ENCODE assay signal across 14 cellular contexts in genomic region chr22:17890245-17890671, GRCh38.
DNase-seq lines count a peak whose midpoint lies in the region; ATAC-seq and TF ChIP-seq lines count a peak whose summit lies in the region.
"Had no signal": no experiment of that assay in that cellular context is flagged by ENCODE, and none has a peak within 500 bp of the region (broad histone marks: within the 10 kb centered on the region; RNA-seq: fewer than 3 reads in every experiment).

No MANE protein-coding gene starts in this region.

- H3K27ac ChIP-seq in sigmoid colon: peak overlapping the region; percentile 66 to 77 (median 71)
- no peak overlapping the region for H3K27ac ChIP-seq in SJCRH30
- H3K27ac ChIP-seq: C4-2B had no signal

- peak overlapping the region in 4 of 5 experiments; percentile 62 to 92 (median 91) for H3K27ac Mint-ChIP-seq in brain
- H3K27ac Mint-ChIP-seq: activated CD4-positive, alpha-beta T cell treated with anti-CD3 and anti-CD28 coated beads, Interleukin-2, amount 10 ng/mL, durations not matched to agents 7 days and 5 days; activated T-helper 2 cell treated with anti-CD3 and anti-CD28 coated beads, Interferon-gamma antibody, Interleukin-2, Interleukin-4, amounts not matched to agents 10 μg/mL and 5 μg/mL and 100 μg/mL, durations not matched to agents 14 hours and 24 hours and 36 hours had no signal

- no peaks in the 10 kb centered on the region for H3K9me3 ChIP-seq in sigmoid colon
- H3K9me3 ChIP-seq in SJCRH30 (replicated peaks): no peaks in the 10 kb centered on the region

- H3K4me1 Mint-ChIP-seq in brain: peaks cover 34% of the 10 kb centered on the region
- H3K4me1 Mint-ChIP-seq: activated CD4-positive, alpha-beta T cell treated with anti-CD3 and anti-CD28 coated beads, Interleukin-2, amount 10 ng/mL, durations not matched to agents 7 days and 5 days had no signal

- TF ChIP-seq EP300 in sigmoid colon (IDR thresholded peaks at IDR 0.05): peak in 1 of 4 donors; percentile 20

- ATAC-seq in left ventricle myocardium superior: peak; percentile 87

- no peak overlapping the region for H3K4me3 ChIP-seq in sigmoid colon
- H3K4me3 ChIP-seq in SJCRH30: no peak overlapping the region

- H3K36me3 ChIP-seq in sigmoid colon (peaks cover 14 to 54% (median 31%) of the 10 kb centered on the region in 4 donors), SJCRH30 (peaks cover 46% of the 10 kb centered on the region)

- H3K4me3 Mint-ChIP-seq in brain: no peak overlapping the region
- H3K4me3 Mint-ChIP-seq: activated CD4-positive, alpha-beta T cell treated with anti-CD3 and anti-CD28 coated beads, Interleukin-2, amount 10 ng/mL, durations not matched to agents 7 days and 5 days had no signal

- intact Hi-C loops in left ventricle myocardium superior (cut with micrococcal nuclease) (loop anchor here (10.0 kb wide), 1 partner anchor 185 kb away; the partner anchor contains the start of gene PEX26), sigmoid colon (cut with DNase I) (loop anchor here (2.0 kb wide), 1 partner anchor 59 kb away; no protein-coding TSS in a partner anchor)

- DNase-seq in HK-2 (ENCODE audit: unreplicated experiment): peak; percentile 16
- DNase-seq in left ventricle myocardium superior: no peak
- no peak for DNase-seq in sigmoid colon
- no peak for DNase-seq in GM19238 (ENCODE audit: insufficient read length, low spot score)
- no peak for DNase-seq in activated naive CD4-positive, alpha-beta T cell treated with anti-CD3 and anti-CD28 coated beads, Interleukin-2, amount 50 U/mL, for 16 hours
- no peak for DNase-seq in activated naive CD4-positive, alpha-beta T cell treated with Interleukin-2 at 50 U/mL for 16 hours
- no peak for DNase-seq in SJCRH30
- DNase-seq: activated CD4-positive, alpha-beta T cell treated with anti-CD3 and anti-CD28 coated beads, Interleukin-2, amount 10 ng/mL, durations not matched to agents 7 days and 5 days; GDM1; KG1; T-helper 1 cell had no signal

- TF ChIP-seq CTCF in brain (conservative IDR thresholded peaks at IDR 0.05) (no peak), sigmoid colon (IDR thresholded peaks at IDR 0.05) (no peak)

- H3K4me1 ChIP-seq in sigmoid colon (peaks cover 0 to 27% (median 22%) of the 10 kb centered on the region in 4 donors), SJCRH30 (peaks cover 3% of the 10 kb centered on the region)

- H3K9me3 Mint-ChIP-seq in brain: no peaks in the 10 kb centered on the region
- H3K9me3 Mint-ChIP-seq: activated CD4-positive, alpha-beta T cell treated with anti-CD3 and anti-CD28 coated beads, Interleukin-2, amount 10 ng/mL, durations not matched to agents 7 days and 5 days; activated T-helper 2 cell treated with anti-CD3 and anti-CD28 coated beads, Interferon-gamma antibody, Interleukin-2, Interleukin-4, amounts not matched to agents 10 μg/mL and 5 μg/mL and 100 μg/mL, durations not matched to agents 14 hours and 24 hours and 36 hours had no signal

- no peaks in the 10 kb centered on the region for H3K27me3 Mint-ChIP-seq in brain
- H3K27me3 Mint-ChIP-seq: activated CD4-positive, alpha-beta T cell treated with anti-CD3 and anti-CD28 coated beads, Interleukin-2, amount 10 ng/mL, durations not matched to agents 7 days and 5 days had no signal

- no peaks in the 10 kb centered on the region for H3K27me3 ChIP-seq in sigmoid colon
- H3K27me3 ChIP-seq in SJCRH30: no peaks in the 10 kb centered on the region

- no peak for TF ChIP-seq POLR2A in sigmoid colon (IDR thresholded peaks at IDR 0.05)

- peaks cover 68% of the 10 kb centered on the region for H3K36me3 Mint-ChIP-seq in brain

- 28 to 77% methylated on average over 4 of the region's 4 CpGs for WGBS in sigmoid colon, 2 donors
